Comparison of ENCODE assay signal across 2 cellular contexts in the genomic region with DNA sequence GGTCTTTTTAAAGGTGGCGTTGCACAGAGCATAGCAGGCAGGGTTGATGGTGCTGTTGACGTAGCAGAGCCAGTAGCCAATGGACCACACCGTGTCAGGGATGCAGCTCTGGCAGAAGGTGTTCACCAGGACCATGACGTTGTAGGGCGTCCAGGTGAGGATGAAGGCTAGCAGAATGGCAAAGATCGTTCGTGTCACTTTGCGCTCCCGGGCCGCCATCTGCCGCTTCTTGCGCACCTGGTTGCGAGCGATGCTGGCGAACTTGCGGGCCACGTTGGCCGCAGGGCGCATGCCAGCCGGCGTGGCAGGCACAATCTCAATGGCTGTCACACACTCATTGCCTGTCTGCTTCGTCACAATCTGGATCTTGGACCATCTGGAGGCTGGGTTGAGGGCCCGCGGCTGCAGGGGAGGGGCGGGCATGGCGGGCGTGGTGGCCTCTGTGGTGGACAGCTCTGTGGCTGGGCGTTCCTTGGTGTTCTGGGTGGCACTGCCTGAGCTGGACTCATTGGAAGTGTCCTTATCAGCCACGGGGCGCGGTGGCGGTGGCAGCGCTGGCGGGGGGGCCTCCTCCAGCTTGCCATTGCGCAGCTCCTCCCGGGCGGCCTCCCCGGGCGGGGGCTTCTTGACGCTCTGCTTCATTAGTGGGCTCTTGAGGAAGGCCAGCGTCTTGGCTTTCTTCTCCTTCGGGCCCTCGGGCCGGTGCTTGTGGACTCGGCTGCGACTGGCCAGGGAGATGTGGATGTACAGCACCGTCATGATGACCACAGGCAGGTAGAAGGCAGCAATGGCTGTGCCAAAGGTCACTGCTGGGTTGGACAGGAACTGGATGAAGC.
TF ChIP-seq lines count a peak whose summit lies in the region.

No MANE protein-coding gene starts in this region.

TF ChIP-seq in H1, 55 proteins besides CTCF, POLR2A, EP300 and RAD21:
- TF ChIP-seq KDM1A (IDR thresholded peaks at IDR 0.05; ENCODE audit: borderline replicate concordance, low read length) (no peak), SP2 (IDR thresholded peaks at IDR 0.05; ENCODE audit: low read length) (no peak), RBBP5 (IDR thresholded peaks at IDR 0.05; ENCODE audit: borderline replicate concordance, low read depth, low read length) (no peak)

TF ChIP-seq in SK-N-SH, 30 proteins besides CTCF, POLR2A, EP300 and RAD21:
- TF ChIP-seq NFIC (IDR thresholded peaks at IDR 0.05; ENCODE audit: borderline replicate concordance) = no peak
- no peak for TF ChIP-seq TCF12 (IDR thresholded peaks at IDR 0.05)
- TF ChIP-seq, protein P1, sequence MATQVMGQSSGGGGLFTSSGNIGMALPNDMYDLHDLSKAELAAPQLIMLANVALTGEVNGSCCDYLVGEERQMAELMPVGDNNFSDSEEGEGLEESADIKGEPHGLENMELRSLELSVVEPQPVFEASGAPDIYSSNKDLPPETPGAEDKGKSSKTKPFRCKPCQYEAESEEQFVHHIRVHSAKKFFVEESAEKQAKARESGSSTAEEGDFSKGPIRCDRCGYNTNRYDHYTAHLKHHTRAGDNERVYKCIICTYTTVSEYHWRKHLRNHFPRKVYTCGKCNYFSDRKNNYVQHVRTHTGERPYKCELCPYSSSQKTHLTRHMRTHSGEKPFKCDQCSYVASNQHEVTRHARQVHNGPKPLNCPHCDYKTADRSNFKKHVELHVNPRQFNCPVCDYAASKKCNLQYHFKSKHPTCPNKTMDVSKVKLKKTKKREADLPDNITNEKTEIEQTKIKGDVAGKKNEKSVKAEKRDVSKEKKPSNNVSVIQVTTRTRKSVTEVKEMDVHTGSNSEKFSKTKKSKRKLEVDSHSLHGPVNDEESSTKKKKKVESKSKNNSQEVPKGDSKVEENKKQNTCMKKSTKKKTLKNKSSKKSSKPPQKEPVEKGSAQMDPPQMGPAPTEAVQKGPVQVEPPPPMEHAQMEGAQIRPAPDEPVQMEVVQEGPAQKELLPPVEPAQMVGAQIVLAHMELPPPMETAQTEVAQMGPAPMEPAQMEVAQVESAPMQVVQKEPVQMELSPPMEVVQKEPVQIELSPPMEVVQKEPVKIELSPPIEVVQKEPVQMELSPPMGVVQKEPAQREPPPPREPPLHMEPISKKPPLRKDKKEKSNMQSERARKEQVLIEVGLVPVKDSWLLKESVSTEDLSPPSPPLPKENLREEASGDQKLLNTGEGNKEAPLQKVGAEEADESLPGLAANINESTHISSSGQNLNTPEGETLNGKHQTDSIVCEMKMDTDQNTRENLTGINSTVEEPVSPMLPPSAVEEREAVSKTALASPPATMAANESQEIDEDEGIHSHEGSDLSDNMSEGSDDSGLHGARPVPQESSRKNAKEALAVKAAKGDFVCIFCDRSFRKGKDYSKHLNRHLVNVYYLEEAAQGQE (IDR thresholded peaks at IDR 0.05; ENCODE audit: low read depth, low read length) = no peak
- no peak for TF ChIP-seq ZBTB33 (IDR thresholded peaks at IDR 0.05; ENCODE audit: borderline replicate concordance, low read depth)
- no peak for TF ChIP-seq USF2 (IDR thresholded peaks at IDR 0.05; ENCODE audit: borderline replicate concordance, low read depth, low read length)
